In genomic region chr1:3518756-3519155, GRCh38 we compare ENCODE assay signal across 15 cellular contexts.
"Had no signal": no experiment of that assay in that cellular context is flagged by ENCODE, and none has a peak within 500 bp of the region (broad histone marks: within the 10 kb centered on the region; RNA-seq: fewer than 3 reads in every experiment).

No MANE protein-coding gene starts in this region.

- H3K27ac ChIP-seq: adrenal gland, body of pancreas, brain microvascular endothelial cell, breast epithelium, VCaP had no signal

- H3K9me3 ChIP-seq: adrenal gland, body of pancreas, breast epithelium had no signal

- H3K36me3 ChIP-seq: adrenal gland, brain microvascular endothelial cell, breast epithelium had no signal

- DNase-seq: activated B cell treated with CpG ODN at 0.5 μM for 24 hours; activated naive CD4-positive, alpha-beta T cell; activated T-cell treated with anti-CD3 and anti-CD28 coated beads, Interleukin-2, amount 50 U/mL, for 72 hours; adrenal gland; amniotic stem cell; aorta; brain microvascular endothelial cell; central memory CD4-positive, alpha-beta T cell; T-helper 1 cell had no signal

- H3K4me1 ChIP-seq: adrenal gland, body of pancreas, breast epithelium had no signal

- H3K27me3 ChIP-seq: adrenal gland, body of pancreas, brain microvascular endothelial cell, breast epithelium had no signal

- ATAC-seq: activated naive CD4-positive, alpha-beta T cell treated with anti-CD3 and anti-CD28 coated beads, Interleukin-2, amount 50 U/mL, for 72 hours; activated T-cell treated with anti-CD3 and anti-CD28 coated beads, Interleukin-2, amount 50 U/mL, for 4 hours; activated T-cell treated with anti-CD3 and anti-CD28 coated beads, Interleukin-2, amount 50 U/mL, for 72 hours; activated T-helper 17 cell treated with anti-CD3 and anti-CD28 coated beads, Interleukin-2, amount 50 U/mL, for 72 hours; body of pancreas had no signal

- H3K4me3 ChIP-seq: adrenal gland, body of pancreas, breast epithelium had no signal
